ENCODE assay signal across 23 cellular contexts in genomic region chr13:56015919-56016318, GRCh38.
"Had no signal": no experiment of that assay in that cellular context is flagged by ENCODE, and none has a peak within 500 bp of the region (broad histone marks: within the 10 kb centered on the region; RNA-seq: fewer than 3 reads in every experiment).

No MANE protein-coding gene starts in this region.

- H3K4me1 ChIP-seq: adrenal gland, body of pancreas, breast epithelium had no signal

- H3K4me3 ChIP-seq: adrenal gland, body of pancreas, breast epithelium, PC-9 had no signal

- DNase-seq: activated CD4-positive, alpha-beta T cell treated with anti-CD3 and anti-CD28 coated beads for 36 hours; activated CD4-positive, alpha-beta T cell treated with anti-CD3 and anti-CD28 coated beads, Interleukin-2, amount 10 ng/mL, durations not matched to agents 7 days and 5 days; activated CD4-positive, alpha-beta T cell treated with anti-CD3 and anti-CD28 coated beads, Interleukin-2, amount 50 U/mL, for 48 hours; activated CD8-positive, alpha-beta T cell treated with anti-CD3 and anti-CD28 coated beads, Interleukin-2, amount 10 ng/mL, durations not matched to agents 7 days and 5 days; activated gamma-delta T cell treated with Interleukin-2 at 50 U/mL for 16 hours; activated naive CD4-positive, alpha-beta T cell treated with anti-CD3 and anti-CD28 coated beads for 36 hours; activated T-cell treated with anti-CD3 and anti-CD28 coated beads, Interleukin-2, amount 50 U/mL, for 24 hours; adrenal gland; body of pancreas; NCI-H1092 treated with DMSO at 0.1 percent for 48 hours; NCI-H1417; NCI-H146; NCI-H187; NCI-H2029 treated with DMSO at 0.1 percent for 48 hours; NCI-H2107; NCI-H2227 treated with DMSO at 0.1 percent for 48 hours; NCI-H446; NCI-H510A treated with DMSO at 0.1 percent for 48 hours; NCI-H526 treated with DMSO at 0.1 percent for 48 hours; PC-9; SIG-M5 had no signal

- H3K27ac ChIP-seq: adrenal gland, body of pancreas, breast epithelium, PC-9, RWPE1 had no signal

- H3K27me3 ChIP-seq: adrenal gland, body of pancreas, breast epithelium had no signal

- H3K4me2 ChIP-seq: PC-9 had no signal

- H3K36me3 ChIP-seq: adrenal gland, breast epithelium had no signal
